8 cellular contexts compared by ENCODE assay signal in genomic region chr17:48612854-48613691, GRCh38. TPM values are rescaled to one million over a fixed set of nuclear protein-coding genes. Genes with fewer than 3 reads are reported as not detected.
A peak's percentile ranks its signal among the peaks of the same experiment; 100 is the strongest.
DNase-seq lines count a peak whose midpoint lies in the region; ATAC-seq lines count a peak whose summit lies in the region.

No MANE protein-coding gene starts in this region.

- intact Hi-C loops in activated CD4-positive, alpha-beta T cell treated with anti-CD3 and anti-CD28 coated beads for 36 hours (cut with DNase I, micrococcal nuclease), result loop anchor here (2.0 to 10.0 kb wide), 3 partner anchors 16 to 478 kb away; partner anchors contain the start of genes PRAC1 (in 1 of the 2) and PRAC2 (in 1 of the 2)

- ATAC-seq in activated CD4-positive, alpha-beta T cell treated with anti-CD3 and anti-CD28 coated beads for 36 hours, result peak; percentile 52
- no peak for ATAC-seq in GM18873 (IDR thresholded peaks at IDR 0.05; ENCODE audit: low FRiP score, unreplicated experiment)

- H3K27ac Mint-ChIP-seq in activated CD4-positive, alpha-beta T cell treated with anti-CD3 and anti-CD28 coated beads for 36 hours, result no peak overlapping the region

- H3K36me3 Mint-ChIP-seq in activated CD4-positive, alpha-beta T cell treated with anti-CD3 and anti-CD28 coated beads for 36 hours (ENCODE audit: low read depth), result no peaks in the 10 kb centered on the region

- peak; percentile 69 for DNase-seq in activated CD4-positive, alpha-beta T cell treated with anti-CD3 and anti-CD28 coated beads for 36 hours
- no peak for DNase-seq in activated CD4-positive, alpha-beta T cell treated with anti-CD3 and anti-CD28 coated beads for 1 hour
- DNase-seq in NCI-H2227 treated with DMSO at 0.1 percent for 48 hours (lab: John Stamatoyannopoulos, UW) (peak; percentile 43), iPS-NIHi11 (ENCODE audit: low spot score) (peak; percentile 41), EL (no peak)
- DNase-seq in activated naive CD4-positive, alpha-beta T cell treated with anti-CD3 and anti-CD28 coated beads, Interleukin-2, amount 50 U/mL, for 16 hours, result peak; percentile 53
- peak; percentile 67 for DNase-seq in stimulated activated CD8-positive, alpha-beta memory T cell treated with anti-CD3 and anti-CD28 coated beads, Interleukin-4, amount 100 ng/mL, for 48 hours

- CTCF ChIA-PET in activated CD4-positive, alpha-beta T cell treated with anti-CD3 and anti-CD28 coated beads for 36 hours (lab: Charles Lee), result interaction anchor here (0.6 to 2.8 kb wide), 30 partner anchors 9 to 637 kb away, joined by 3 to 27 read pairs (median 4); partner anchors contain the start of genes HOXB5, HOXB9 and PRAC2

- H3K9me3 Mint-ChIP-seq in activated CD4-positive, alpha-beta T cell treated with anti-CD3 and anti-CD28 coated beads for 36 hours (ENCODE audit: low read depth), result no peaks in the 10 kb centered on the region

- H3K27me3 Mint-ChIP-seq in activated CD4-positive, alpha-beta T cell treated with anti-CD3 and anti-CD28 coated beads for 36 hours, result peaks cover 73% of the 10 kb centered on the region

- peaks cover 45% of the 10 kb centered on the region for H3K4me1 Mint-ChIP-seq in activated CD4-positive, alpha-beta T cell treated with anti-CD3 and anti-CD28 coated beads for 36 hours

- POLR2A ChIA-PET in activated CD4-positive, alpha-beta T cell treated with anti-CD3 and anti-CD28 coated beads for 36 hours (lab: Charles Lee), result no interaction called here

- H3K4me3 Mint-ChIP-seq in activated CD4-positive, alpha-beta T cell treated with anti-CD3 and anti-CD28 coated beads for 36 hours, result peak overlapping the region; percentile 67

RNA-seq across cellular contexts. Expression of gene HOXB8, which starts 2.0 kb away (rescaled TPM):
- total RNA-seq in activated CD4-positive, alpha-beta T cell treated with anti-CD3 and anti-CD28 coated beads for 36 hours, result not detected

RNA-seq across cellular contexts. Expression of gene HOXB7, which starts 2.3 kb away (rescaled TPM):
- total RNA-seq in activated CD4-positive, alpha-beta T cell treated with anti-CD3 and anti-CD28 coated beads for 36 hours, result under 1 TPM; 0.25 to 0.30 TPM

RNA-seq across cellular contexts. Expression of gene HOXB6, which starts 8.3 kb away (rescaled TPM):
- total RNA-seq in activated CD4-positive, alpha-beta T cell treated with anti-CD3 and anti-CD28 coated beads for 36 hours, result not detected

RNA-seq across cellular contexts. Expression of gene HOXB9, which starts 13.1 kb away (rescaled TPM):
- 1 to 10 TPM; 1.9 to 2.5 TPM for total RNA-seq in activated CD4-positive, alpha-beta T cell treated with anti-CD3 and anti-CD28 coated beads for 36 hours

RNA-seq across cellular contexts. Expression of gene HOXB5, which starts 19.5 kb away (rescaled TPM):
- total RNA-seq in activated CD4-positive, alpha-beta T cell treated with anti-CD3 and anti-CD28 coated beads for 36 hours, result not detected

Comparison
In these comparisons a context has a peak if more than half of its experiments do, and no peak if none do; other contexts are left out.
1. DNase-seq: peak in activated CD4-positive, alpha-beta T cell treated with anti-CD3 and anti-CD28 coated beads for 36 hours (single experiment), NCI-H2227 treated with DMSO at 0.1 percent for 48 hours (single experiment), activated naive CD4-positive, alpha-beta T cell treated with anti-CD3 and anti-CD28 coated beads, Interleukin-2, amount 50 U/mL, for 16 hours (single experiment), iPS-NIHi11 (single experiment) and stimulated activated CD8-positive, alpha-beta memory T cell treated with anti-CD3 and anti-CD28 coated beads, Interleukin-4, amount 100 ng/mL, for 48 hours (single experiment); none in activated CD4-positive, alpha-beta T cell treated with anti-CD3 and anti-CD28 coated beads for 1 hour (single experiment) and EL (single experiment).